In the genomic region with DNA sequence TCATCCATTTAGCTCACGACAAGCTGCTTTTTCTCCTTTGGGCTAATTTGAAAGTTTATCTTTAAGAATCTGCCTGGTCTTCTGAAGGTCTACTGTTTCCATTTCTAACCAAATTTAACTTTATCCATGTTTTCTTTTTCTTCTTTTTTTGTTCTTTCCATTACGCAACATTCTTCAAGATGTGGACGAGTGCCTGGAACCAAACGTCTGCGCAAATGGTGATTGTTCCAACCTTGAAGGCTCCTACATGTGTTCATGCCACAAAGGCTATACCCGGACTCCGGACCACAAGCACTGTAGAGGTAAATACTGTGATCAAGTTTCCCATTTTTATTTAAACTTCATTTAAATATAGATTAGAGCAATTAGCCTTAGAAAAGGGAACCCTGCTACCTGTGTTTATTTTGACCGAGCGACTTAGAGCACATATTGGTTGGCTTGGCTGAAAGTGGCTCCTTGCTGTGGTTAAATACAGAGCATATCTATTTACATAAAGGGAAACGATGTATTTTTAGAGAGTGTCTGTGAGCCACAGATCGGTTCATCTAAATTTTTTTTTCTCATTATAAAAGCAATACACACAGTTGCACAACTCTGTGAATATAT, we compare ENCODE assay signal across 1 cellular context.
TF ChIP-seq lines count a peak whose summit lies in the region.

No MANE protein-coding gene starts in this region.

TF ChIP-seq in HepG2, 621 proteins besides CTCF, POLR2A, EP300 and RAD21 (continued from another document):
- TF ChIP-seq ZNF589 (CRISPR knock-in tag; conservative IDR thresholded peaks at IDR 0.05), result no peak
- TF ChIP-seq CEBPB (IDR thresholded peaks at IDR 0.05; ENCODE audit: borderline replicate concordance, low read depth, low read length), result peak; percentile 75
- no peak for TF ChIP-seq ZNF782 (CRISPR knock-in tag; IDR thresholded peaks at IDR 0.05; ENCODE audit: borderline replicate concordance)
